In genomic region chr21:44849616-44850130, GRCh38 we compare ENCODE assay signal across 21 cellular contexts. TPM values are rescaled to one million over a fixed set of nuclear protein-coding genes. Genes with fewer than 3 reads are reported as not detected.
A peak's percentile ranks its signal among the peaks of the same experiment; 100 is the strongest.
DNase-seq lines count a peak whose midpoint lies in the region; ATAC-seq and TF ChIP-seq lines count a peak whose summit lies in the region.
"Had no signal": no experiment of that assay in that cellular context is flagged by ENCODE, and none has a peak within 500 bp of the region (broad histone marks: within the 10 kb centered on the region; RNA-seq: fewer than 3 reads in every experiment).

No MANE protein-coding gene starts in this region.

- RAD21 ChIA-PET in HCT116 (lab: Charles Lee; ENCODE audit: low non-redundant PET in 1 of 2, low total read pairs in 2 of 2, uncharacterized antibody in 2 of 2, unreplicated experiment in 2 of 2) = no interaction called here

- intact Hi-C loops in HCT116 (cut with micrococcal nuclease) (no loop called here), transverse colon (cut with DNase I; ENCODE audit: low total_unique reads) (no loop called here)

- H3K9me3 ChIP-seq in HCT116 (ENCODE audit: control insufficient read depth in 1 of 2, insufficient read depth in 1 of 2, low read depth in 1 of 2, low read length in 2 of 2) (no peaks in the 10 kb centered on the region), transverse colon (no peaks in the 10 kb centered on the region)
- H3K9me3 ChIP-seq: psoas muscle had no signal

- 60 to 91% methylated on average over 7 to 12 of the region's 12 CpGs for WGBS in transverse colon (ENCODE audit: low coverage in 1 of 2), 2 donors

- no peaks in the 10 kb centered on the region for H4K20me1 ChIP-seq in HCT116 (ENCODE audit: insufficient read depth)

- H3K27me3 ChIP-seq in HCT116 (ENCODE audit: insufficient read depth, low read length) (no peaks in the 10 kb centered on the region), transverse colon (no peaks in the 10 kb centered on the region)
- H3K27me3 ChIP-seq: neural progenitor cell had no signal

- H2AFZ ChIP-seq in HCT116 (ENCODE audit: low read depth, low read length, poor library complexity, severe bottlenecking) = no peak overlapping the region
- H2AFZ ChIP-seq: GM23338, neural progenitor cell had no signal

- H3K4me3 ChIP-seq in HCT116 (replicated peaks in 1 of 2; ENCODE audit: low read depth in 1 of 2, low read length in 2 of 2) (no peak overlapping the region), transverse colon (no peak overlapping the region)
- H3K4me3 ChIP-seq: coronary artery, GM23338, neural progenitor cell, psoas muscle, skin epidermis had no signal

- TF ChIP-seq CTCF in HCT116 (IDR thresholded peaks at IDR 0.05 in 2 of 3, conservative IDR thresholded peaks at IDR 0.05 in 1 of 3; ENCODE audit: borderline replicate concordance in 1 of 3, insufficient read depth in 1 of 3, low read depth in 2 of 3, low read length in 2 of 3) (no peak), chondrocyte (IDR thresholded peaks at IDR 0.05) (no peak), transverse colon (IDR thresholded peaks at IDR 0.05) (no peak)

- H3K27me3 Mint-ChIP-seq in chondrocyte (ENCODE audit: low read depth) = no peaks in the 10 kb centered on the region

- no peak for ATAC-seq in HCT116
- ATAC-seq in GM21786 (IDR thresholded peaks at IDR 0.05; ENCODE audit: unreplicated experiment) = no peak
- ATAC-seq: GM23338, psoas muscle had no signal

- TF ChIP-seq RAD21 in HCT116 (IDR thresholded peaks at IDR 0.05; ENCODE audit: low read depth) = no peak

- no peak for TF ChIP-seq POLR2A in HCT116 (IDR thresholded peaks at IDR 0.05; ENCODE audit: borderline replicate concordance, extremely low read depth, insufficient read depth, insufficient read length)
- no peak for TF ChIP-seq POLR2A in transverse colon (IDR thresholded peaks at IDR 0.05)
- TF ChIP-seq POLR2A in erythroblast (IDR thresholded peaks at IDR 0.05; ENCODE audit: low read length) = no peak

- H3K36me3 Mint-ChIP-seq in chondrocyte (ENCODE audit: low read depth) = peaks cover 26% of the 10 kb centered on the region

- CTCF ChIA-PET in HCT116 (lab: Charles Lee) = no interaction called here

- no peak for DNase-seq in HCT116 (ENCODE audit: low read depth, low spot score)
- DNase-seq in NOMO-1 treated with DMSO at 0.1 percent for 48 hours (lab: John Stamatoyannopoulos, UW; ENCODE audit: unreplicated experiment) = peak; percentile 57
- peak; percentile 20 for DNase-seq in chondrocyte (ENCODE audit: low spot score)
- peak; percentile 75 for DNase-seq in transverse colon
- DNase-seq in NCI-H526 treated with DMSO at 0.1 percent for 48 hours (lab: John Stamatoyannopoulos, UW) = no peak
- DNase-seq in erythroblast (lab: John Stamatoyannopoulos, UW) = no peak
- DNase-seq: activated CD8-positive, alpha-beta memory T cell treated with anti-CD3 and anti-CD28 coated beads, Interleukin-2, amount 50 U/mL, for 48 hours; activated effector memory CD4-positive, alpha-beta T cell treated with Interleukin-2 at 50 U/mL for 16 hours; AML-193; brain microvascular endothelial cell; endodermal cell; NCI-H1930; NCI-H345; SHP77; stimulated activated naive CD4-positive, alpha-beta T cell had no signal

- no peaks in the 10 kb centered on the region for H3K9me2 ChIP-seq in HCT116 (ENCODE audit: insufficient read depth)

- H3K27ac ChIP-seq in HCT116 (ENCODE audit: low read depth, low read length) = no peak overlapping the region
- peak overlapping the region; percentile 54 to 77 (median 62) for H3K27ac ChIP-seq in transverse colon
- H3K27ac ChIP-seq: brain microvascular endothelial cell, coronary artery, neural progenitor cell, psoas muscle, skin epidermis had no signal

- no peak overlapping the region for H3K4me2 ChIP-seq in HCT116 (ENCODE audit: low read length)
- H3K4me2 ChIP-seq: GM23338, neural progenitor cell had no signal

- TF ChIP-seq EP300 in transverse colon (IDR thresholded peaks at IDR 0.05; ENCODE audit: low read depth) = no peak

- no peaks in the 10 kb centered on the region for H3K9me3 Mint-ChIP-seq in chondrocyte (ENCODE audit: low read depth)
- H3K9me3 Mint-ChIP-seq: endodermal cell, GM23338, neural progenitor cell had no signal

- BruUV-seq in HCT116 (replicated peaks; lab: Mats Ljungman, UMichigan) = TSS peak; percentile 35

- peaks cover 10 to 17% of the 10 kb centered on the region in 2 experiments; a peak in 3 of 4 replicates for H3K4me1 ChIP-seq in HCT116 (ENCODE audit: control insufficient read depth in 1 of 2, insufficient read depth in 2 of 2, low read length in 2 of 2)
- peaks cover 16 to 72% (median 58%) of the 10 kb centered on the region in 4 donors for H3K4me1 ChIP-seq in transverse colon

- H3K27ac Mint-ChIP-seq in chondrocyte (ENCODE audit: unreplicated experiment) = no peak overlapping the region
- H3K27ac Mint-ChIP-seq: endodermal cell, GM23338, neural progenitor cell had no signal

- H3K36me3 ChIP-seq in HCT116 (ENCODE audit: control insufficient read depth in 1 of 2, insufficient read depth in 2 of 2, low read length in 2 of 2) (peaks cover 17 to 27% of the 10 kb centered on the region in 2 experiments; a peak in 3 of 4 replicates), transverse colon (peaks cover 0 to 17% (median 8%) of the 10 kb centered on the region in 4 donors)
- H3K36me3 ChIP-seq: neural progenitor cell had no signal

- POLR2A ChIA-PET in HCT116 (lab: Charles Lee) = no interaction called here

- peaks cover 15% of the 10 kb centered on the region; the same call in 1 of the 2 replicates for H3K79me2 ChIP-seq in HCT116 (ENCODE audit: insufficient read depth, low read length)

- H3K4me3 Mint-ChIP-seq in chondrocyte (ENCODE audit: unreplicated experiment) = no peak overlapping the region
- H3K4me3 Mint-ChIP-seq: endodermal cell, GM23338, neural progenitor cell had no signal

- no peak overlapping the region for H3K9ac ChIP-seq in HCT116 (ENCODE audit: low read length)
- H3K9ac ChIP-seq: neural progenitor cell had no signal

- H3K4me1 Mint-ChIP-seq in chondrocyte (ENCODE audit: low read depth) = peaks cover 13% of the 10 kb centered on the region

- in situ Hi-C loops in transverse colon (cut with MboI; ENCODE audit: low pct_ligation_motif_present in 1 of 4, low pct_unique_long_range_greater_than_20kb in 1 of 4, low sequenced_read_pairs in 3 of 4) = no loop called here

TF ChIP-seq in HCT116, 20 proteins besides CTCF, POLR2A, EP300 and RAD21 (continues in another document):
- TF ChIP-seq SRF (IDR thresholded peaks at IDR 0.05; ENCODE audit: low read depth) (no peak), SP1 (IDR thresholded peaks at IDR 0.05; ENCODE audit: low read depth) (no peak), YY1 (IDR thresholded peaks at IDR 0.05; ENCODE audit: extremely low read depth, insufficient replicate concordance, low read depth, low read length) (no peak), ZFX (IDR thresholded peaks at IDR 0.05) (no peak), CBX3 (IDR thresholded peaks at IDR 0.05; ENCODE audit: low read depth) (no peak), EZH2phosphoT487 (IDR thresholded peaks at IDR 0.05; ENCODE audit: borderline replicate concordance) (no peak), EGR1 (IDR thresholded peaks at IDR 0.05; ENCODE audit: low read depth) (no peak), ZNF274 (IDR thresholded peaks at IDR 0.05; ENCODE audit: low read depth, low read length) (no peak), EZH2 (IDR thresholded peaks at IDR 0.05) (no peak), POLR2AphosphoS5 (IDR thresholded peaks at IDR 0.05; ENCODE audit: low read depth, low read length) (no peak), MAX (IDR thresholded peaks at IDR 0.05) (no peak), FOSL1 (IDR thresholded peaks at IDR 0.05; ENCODE audit: low read depth) (no peak)
- TF ChIP-seq, protein P1, sequence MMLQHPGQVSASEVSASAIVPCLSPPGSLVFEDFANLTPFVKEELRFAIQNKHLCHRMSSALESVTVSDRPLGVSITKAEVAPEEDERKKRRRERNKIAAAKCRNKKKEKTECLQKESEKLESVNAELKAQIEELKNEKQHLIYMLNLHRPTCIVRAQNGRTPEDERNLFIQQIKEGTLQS (IDR thresholded peaks at IDR 0.05) = no peak
- TF ChIP-seq, protein P2, sequence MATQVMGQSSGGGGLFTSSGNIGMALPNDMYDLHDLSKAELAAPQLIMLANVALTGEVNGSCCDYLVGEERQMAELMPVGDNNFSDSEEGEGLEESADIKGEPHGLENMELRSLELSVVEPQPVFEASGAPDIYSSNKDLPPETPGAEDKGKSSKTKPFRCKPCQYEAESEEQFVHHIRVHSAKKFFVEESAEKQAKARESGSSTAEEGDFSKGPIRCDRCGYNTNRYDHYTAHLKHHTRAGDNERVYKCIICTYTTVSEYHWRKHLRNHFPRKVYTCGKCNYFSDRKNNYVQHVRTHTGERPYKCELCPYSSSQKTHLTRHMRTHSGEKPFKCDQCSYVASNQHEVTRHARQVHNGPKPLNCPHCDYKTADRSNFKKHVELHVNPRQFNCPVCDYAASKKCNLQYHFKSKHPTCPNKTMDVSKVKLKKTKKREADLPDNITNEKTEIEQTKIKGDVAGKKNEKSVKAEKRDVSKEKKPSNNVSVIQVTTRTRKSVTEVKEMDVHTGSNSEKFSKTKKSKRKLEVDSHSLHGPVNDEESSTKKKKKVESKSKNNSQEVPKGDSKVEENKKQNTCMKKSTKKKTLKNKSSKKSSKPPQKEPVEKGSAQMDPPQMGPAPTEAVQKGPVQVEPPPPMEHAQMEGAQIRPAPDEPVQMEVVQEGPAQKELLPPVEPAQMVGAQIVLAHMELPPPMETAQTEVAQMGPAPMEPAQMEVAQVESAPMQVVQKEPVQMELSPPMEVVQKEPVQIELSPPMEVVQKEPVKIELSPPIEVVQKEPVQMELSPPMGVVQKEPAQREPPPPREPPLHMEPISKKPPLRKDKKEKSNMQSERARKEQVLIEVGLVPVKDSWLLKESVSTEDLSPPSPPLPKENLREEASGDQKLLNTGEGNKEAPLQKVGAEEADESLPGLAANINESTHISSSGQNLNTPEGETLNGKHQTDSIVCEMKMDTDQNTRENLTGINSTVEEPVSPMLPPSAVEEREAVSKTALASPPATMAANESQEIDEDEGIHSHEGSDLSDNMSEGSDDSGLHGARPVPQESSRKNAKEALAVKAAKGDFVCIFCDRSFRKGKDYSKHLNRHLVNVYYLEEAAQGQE (IDR thresholded peaks at IDR 0.05; ENCODE audit: low read depth) = no peak

RNA-seq across cellular contexts. Expression of gene PTTG1IP, which starts 23.8 kb away (rescaled TPM):
- total RNA-seq in HCT116 (2021; ENCODE audit: unreplicated experiment) (83.4 TPM), chondrocyte (225 to 333 TPM (median 329 TPM) in 3 replicates), transverse colon (100 to 1,000 TPM; 157 to 552 (median 288) TPM)
- polyA plus RNA-seq in HCT116 (2012) = 71.1 and 77.6 TPM in 2 replicates

RNA-seq across cellular contexts. Expression of gene SUMO3, which starts 31.8 kb away (rescaled TPM):
- 31.5 TPM for total RNA-seq in HCT116 (2021; ENCODE audit: unreplicated experiment)
- 26.5 and 27.5 TPM in 2 replicates for polyA plus RNA-seq in HCT116 (2012)
- total RNA-seq in chondrocyte = 51.3 to 60.3 TPM (median 52.3 TPM) in 3 replicates
- 10 to 100 TPM; 18.3 to 56.7 (median 38.1) TPM for total RNA-seq in transverse colon

RNA-seq across cellular contexts. Expression of gene UBE2G2, which starts 48.1 kb away (rescaled TPM):
- total RNA-seq in HCT116 (2021; ENCODE audit: unreplicated experiment) (86.5 TPM), chondrocyte (48.5 to 75.5 TPM (median 54.8 TPM) in 3 replicates), transverse colon (10 to 100 TPM; 40.8 to 78.0 (median 60.5) TPM)
- 60.0 and 65.3 TPM in 2 replicates for polyA plus RNA-seq in HCT116 (2012)

Comparison
In these comparisons a context has a peak if more than half of its experiments do, and no peak if none do; other contexts are left out.
1. DNase-seq: peak in NOMO-1 treated with DMSO at 0.1 percent for 48 hours (single experiment), chondrocyte (single experiment) and transverse colon (single experiment); none in HCT116 (single experiment), NCI-H526 treated with DMSO at 0.1 percent for 48 hours (single experiment) and erythroblast (0 of 2).